Comparison of ENCODE assay signal across 1 cellular context in the genomic region with DNA sequence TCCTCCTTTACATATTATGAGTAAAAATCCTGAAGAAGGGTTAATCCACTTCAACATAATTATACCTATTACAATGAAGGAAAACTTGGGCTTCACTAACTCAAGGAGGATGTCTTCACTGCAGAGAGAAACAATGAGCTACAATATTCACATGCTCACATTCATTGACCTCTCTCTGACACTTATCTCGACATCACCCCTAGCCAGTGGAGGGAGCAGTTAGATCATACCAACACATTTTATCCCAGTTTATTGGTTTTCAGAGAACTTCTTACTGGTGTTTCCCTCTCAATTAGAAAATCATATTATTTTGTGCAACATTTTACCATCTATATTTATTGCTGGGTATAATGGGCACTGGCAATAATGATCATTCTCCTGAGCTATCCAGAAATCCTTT.
TF ChIP-seq lines count a peak whose summit lies in the region.

No MANE protein-coding gene starts in this region.

TF ChIP-seq in WTC11, 78 proteins besides CTCF, POLR2A, EP300 and RAD21 (continued from another document):
- TF ChIP-seq IRF2 (CRISPR knock-in tag; IDR thresholded peaks at IDR 0.05; ENCODE audit: borderline replicate concordance, low read depth) (no peak), MXD4 (CRISPR knock-in tag; IDR thresholded peaks at IDR 0.05; ENCODE audit: borderline replicate concordance) (no peak), ZNF396 (CRISPR knock-in tag; IDR thresholded peaks at IDR 0.05; ENCODE audit: borderline replicate concordance) (no peak), PRRX2 (CRISPR knock-in tag; IDR thresholded peaks at IDR 0.05) (no peak), ZNF671 (CRISPR knock-in tag; IDR thresholded peaks at IDR 0.05) (no peak), ESRRA (CRISPR knock-in tag; IDR thresholded peaks at IDR 0.05; ENCODE audit: borderline replicate concordance) (no peak), TEAD4 (CRISPR knock-in tag; IDR thresholded peaks at IDR 0.05) (no peak), SP1 (CRISPR knock-in tag; conservative IDR thresholded peaks at IDR 0.05) (no peak)
- TF ChIP-seq, protein P1, sequence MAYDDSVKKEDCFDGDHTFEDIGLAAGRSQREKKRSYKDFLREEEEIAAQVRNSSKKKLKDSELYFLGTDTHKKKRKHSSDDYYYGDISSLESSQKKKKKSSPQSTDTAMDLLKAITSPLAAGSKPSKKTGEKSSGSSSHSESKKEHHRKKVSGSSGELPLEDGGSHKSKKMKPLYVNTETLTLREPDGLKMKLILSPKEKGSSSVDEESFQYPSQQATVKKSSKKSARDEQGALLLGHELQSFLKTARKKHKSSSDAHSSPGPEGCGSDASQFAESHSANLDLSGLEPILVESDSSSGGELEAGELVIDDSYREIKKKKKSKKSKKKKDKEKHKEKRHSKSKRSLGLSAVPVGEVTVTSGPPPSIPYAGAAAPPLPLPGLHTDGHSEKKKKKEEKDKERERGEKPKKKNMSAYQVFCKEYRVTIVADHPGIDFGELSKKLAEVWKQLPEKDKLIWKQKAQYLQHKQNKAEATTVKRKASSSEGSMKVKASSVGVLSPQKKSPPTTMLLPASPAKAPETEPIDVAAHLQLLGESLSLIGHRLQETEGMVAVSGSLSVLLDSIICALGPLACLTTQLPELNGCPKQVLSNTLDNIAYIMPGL (CRISPR knock-in tag; IDR thresholded peaks at IDR 0.05) = no peak
- TF ChIP-seq, protein P2, sequence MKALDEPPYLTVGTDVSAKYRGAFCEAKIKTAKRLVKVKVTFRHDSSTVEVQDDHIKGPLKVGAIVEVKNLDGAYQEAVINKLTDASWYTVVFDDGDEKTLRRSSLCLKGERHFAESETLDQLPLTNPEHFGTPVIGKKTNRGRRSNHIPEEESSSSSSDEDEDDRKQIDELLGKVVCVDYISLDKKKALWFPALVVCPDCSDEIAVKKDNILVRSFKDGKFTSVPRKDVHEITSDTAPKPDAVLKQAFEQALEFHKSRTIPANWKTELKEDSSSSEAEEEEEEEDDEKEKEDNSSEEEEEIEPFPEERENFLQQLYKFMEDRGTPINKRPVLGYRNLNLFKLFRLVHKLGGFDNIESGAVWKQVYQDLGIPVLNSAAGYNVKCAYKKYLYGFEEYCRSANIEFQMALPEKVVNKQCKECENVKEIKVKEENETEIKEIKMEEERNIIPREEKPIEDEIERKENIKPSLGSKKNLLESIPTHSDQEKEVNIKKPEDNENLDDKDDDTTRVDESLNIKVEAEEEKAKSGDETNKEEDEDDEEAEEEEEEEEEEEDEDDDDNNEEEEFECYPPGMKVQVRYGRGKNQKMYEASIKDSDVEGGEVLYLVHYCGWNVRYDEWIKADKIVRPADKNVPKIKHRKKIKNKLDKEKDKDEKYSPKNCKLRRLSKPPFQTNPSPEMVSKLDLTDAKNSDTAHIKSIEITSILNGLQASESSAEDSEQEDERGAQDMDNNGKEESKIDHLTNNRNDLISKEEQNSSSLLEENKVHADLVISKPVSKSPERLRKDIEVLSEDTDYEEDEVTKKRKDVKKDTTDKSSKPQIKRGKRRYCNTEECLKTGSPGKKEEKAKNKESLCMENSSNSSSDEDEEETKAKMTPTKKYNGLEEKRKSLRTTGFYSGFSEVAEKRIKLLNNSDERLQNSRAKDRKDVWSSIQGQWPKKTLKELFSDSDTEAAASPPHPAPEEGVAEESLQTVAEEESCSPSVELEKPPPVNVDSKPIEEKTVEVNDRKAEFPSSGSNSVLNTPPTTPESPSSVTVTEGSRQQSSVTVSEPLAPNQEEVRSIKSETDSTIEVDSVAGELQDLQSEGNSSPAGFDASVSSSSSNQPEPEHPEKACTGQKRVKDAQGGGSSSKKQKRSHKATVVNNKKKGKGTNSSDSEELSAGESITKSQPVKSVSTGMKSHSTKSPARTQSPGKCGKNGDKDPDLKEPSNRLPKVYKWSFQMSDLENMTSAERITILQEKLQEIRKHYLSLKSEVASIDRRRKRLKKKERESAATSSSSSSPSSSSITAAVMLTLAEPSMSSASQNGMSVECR (CRISPR knock-in tag; IDR thresholded peaks at IDR 0.05; ENCODE audit: borderline replicate concordance) = no peak
- TF ChIP-seq, protein P3, sequence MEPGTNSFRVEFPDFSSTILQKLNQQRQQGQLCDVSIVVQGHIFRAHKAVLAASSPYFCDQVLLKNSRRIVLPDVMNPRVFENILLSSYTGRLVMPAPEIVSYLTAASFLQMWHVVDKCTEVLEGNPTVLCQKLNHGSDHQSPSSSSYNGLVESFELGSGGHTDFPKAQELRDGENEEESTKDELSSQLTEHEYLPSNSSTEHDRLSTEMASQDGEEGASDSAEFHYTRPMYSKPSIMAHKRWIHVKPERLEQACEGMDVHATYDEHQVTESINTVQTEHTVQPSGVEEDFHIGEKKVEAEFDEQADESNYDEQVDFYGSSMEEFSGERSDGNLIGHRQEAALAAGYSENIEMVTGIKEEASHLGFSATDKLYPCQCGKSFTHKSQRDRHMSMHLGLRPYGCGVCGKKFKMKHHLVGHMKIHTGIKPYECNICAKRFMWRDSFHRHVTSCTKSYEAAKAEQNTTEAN (CRISPR knock-in tag; IDR thresholded peaks at IDR 0.05) = no peak
